ENCODE assay signal across 1 cellular context in genomic region chr3:47473391-47473790, GRCh38.
TF ChIP-seq lines count a peak whose summit lies in the region.

No MANE protein-coding gene starts in this region.

TF ChIP-seq in K562, 482 proteins besides CTCF, POLR2A, EP300 and RAD21:
- TF ChIP-seq MTF1 (CRISPR knock-in tag; IDR thresholded peaks at IDR 0.05; ENCODE audit: borderline replicate concordance), result no peak
- peak in 1 of 2 experiments; percentile 50; a peak in 1 of 4 replicates for TF ChIP-seq SIN3A (IDR thresholded peaks at IDR 0.05; ENCODE audit: borderline replicate concordance in 2 of 2, control insufficient read depth in 1 of 2, low read depth in 2 of 2, low read length in 2 of 2)
